1 cellular context compared by ENCODE assay signal in the genomic region with DNA sequence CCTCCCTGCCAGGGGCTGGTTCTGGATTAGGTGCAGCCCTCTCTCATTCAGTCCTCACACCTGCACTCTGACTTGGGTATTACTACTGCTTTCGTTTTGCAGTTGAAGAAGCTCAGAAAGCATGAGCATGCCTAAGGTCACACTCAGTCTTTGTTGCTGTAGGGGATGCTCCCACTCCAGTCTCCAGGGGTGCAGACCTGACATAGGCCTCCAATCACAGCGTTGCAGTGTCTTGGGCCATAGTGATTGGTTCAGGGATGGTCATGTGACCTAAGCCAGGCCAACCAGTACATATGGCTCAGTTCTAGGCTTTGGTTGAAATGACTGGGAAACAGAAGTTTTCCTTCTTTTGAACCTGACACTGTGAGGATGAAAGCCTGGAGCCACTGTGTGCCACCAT.
TF ChIP-seq lines count a peak whose summit lies in the region.

No MANE protein-coding gene starts in this region.

TF ChIP-seq in HCT116, 20 proteins besides CTCF, POLR2A, EP300 and RAD21 (continued from another document):
- TF ChIP-seq, protein P1, sequence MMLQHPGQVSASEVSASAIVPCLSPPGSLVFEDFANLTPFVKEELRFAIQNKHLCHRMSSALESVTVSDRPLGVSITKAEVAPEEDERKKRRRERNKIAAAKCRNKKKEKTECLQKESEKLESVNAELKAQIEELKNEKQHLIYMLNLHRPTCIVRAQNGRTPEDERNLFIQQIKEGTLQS (IDR thresholded peaks at IDR 0.05): no peak
- TF ChIP-seq TCF7L2 (IDR thresholded peaks at IDR 0.05; ENCODE audit: borderline replicate concordance, extremely low read depth, insufficient read depth, insufficient read length) (no peak), EZH2phosphoT487 (IDR thresholded peaks at IDR 0.05; ENCODE audit: borderline replicate concordance) (no peak), EGR1 (IDR thresholded peaks at IDR 0.05; ENCODE audit: low read depth) (no peak), SIN3A (IDR thresholded peaks at IDR 0.05; ENCODE audit: low read depth) (no peak), POLR2AphosphoS5 (IDR thresholded peaks at IDR 0.05; ENCODE audit: low read depth, low read length) (no peak), FOSL1 (IDR thresholded peaks at IDR 0.05; ENCODE audit: low read depth) (no peak), SP1 (IDR thresholded peaks at IDR 0.05; ENCODE audit: low read depth) (no peak), JUND (IDR thresholded peaks at IDR 0.05) (no peak)
- TF ChIP-seq, protein P2, sequence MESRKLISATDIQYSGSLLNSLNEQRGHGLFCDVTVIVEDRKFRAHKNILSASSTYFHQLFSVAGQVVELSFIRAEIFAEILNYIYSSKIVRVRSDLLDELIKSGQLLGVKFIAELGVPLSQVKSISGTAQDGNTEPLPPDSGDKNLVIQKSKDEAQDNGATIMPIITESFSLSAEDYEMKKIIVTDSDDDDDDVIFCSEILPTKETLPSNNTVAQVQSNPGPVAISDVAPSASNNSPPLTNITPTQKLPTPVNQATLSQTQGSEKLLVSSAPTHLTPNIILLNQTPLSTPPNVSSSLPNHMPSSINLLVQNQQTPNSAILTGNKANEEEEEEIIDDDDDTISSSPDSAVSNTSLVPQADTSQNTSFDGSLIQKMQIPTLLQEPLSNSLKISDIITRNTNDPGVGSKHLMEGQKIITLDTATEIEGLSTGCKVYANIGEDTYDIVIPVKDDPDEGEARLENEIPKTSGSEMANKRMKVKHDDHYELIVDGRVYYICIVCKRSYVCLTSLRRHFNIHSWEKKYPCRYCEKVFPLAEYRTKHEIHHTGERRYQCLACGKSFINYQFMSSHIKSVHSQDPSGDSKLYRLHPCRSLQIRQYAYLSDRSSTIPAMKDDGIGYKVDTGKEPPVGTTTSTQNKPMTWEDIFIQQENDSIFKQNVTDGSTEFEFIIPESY (IDR thresholded peaks at IDR 0.05; ENCODE audit: extremely low read depth, insufficient replicate concordance, low read length): no peak
- TF ChIP-seq, protein P3, sequence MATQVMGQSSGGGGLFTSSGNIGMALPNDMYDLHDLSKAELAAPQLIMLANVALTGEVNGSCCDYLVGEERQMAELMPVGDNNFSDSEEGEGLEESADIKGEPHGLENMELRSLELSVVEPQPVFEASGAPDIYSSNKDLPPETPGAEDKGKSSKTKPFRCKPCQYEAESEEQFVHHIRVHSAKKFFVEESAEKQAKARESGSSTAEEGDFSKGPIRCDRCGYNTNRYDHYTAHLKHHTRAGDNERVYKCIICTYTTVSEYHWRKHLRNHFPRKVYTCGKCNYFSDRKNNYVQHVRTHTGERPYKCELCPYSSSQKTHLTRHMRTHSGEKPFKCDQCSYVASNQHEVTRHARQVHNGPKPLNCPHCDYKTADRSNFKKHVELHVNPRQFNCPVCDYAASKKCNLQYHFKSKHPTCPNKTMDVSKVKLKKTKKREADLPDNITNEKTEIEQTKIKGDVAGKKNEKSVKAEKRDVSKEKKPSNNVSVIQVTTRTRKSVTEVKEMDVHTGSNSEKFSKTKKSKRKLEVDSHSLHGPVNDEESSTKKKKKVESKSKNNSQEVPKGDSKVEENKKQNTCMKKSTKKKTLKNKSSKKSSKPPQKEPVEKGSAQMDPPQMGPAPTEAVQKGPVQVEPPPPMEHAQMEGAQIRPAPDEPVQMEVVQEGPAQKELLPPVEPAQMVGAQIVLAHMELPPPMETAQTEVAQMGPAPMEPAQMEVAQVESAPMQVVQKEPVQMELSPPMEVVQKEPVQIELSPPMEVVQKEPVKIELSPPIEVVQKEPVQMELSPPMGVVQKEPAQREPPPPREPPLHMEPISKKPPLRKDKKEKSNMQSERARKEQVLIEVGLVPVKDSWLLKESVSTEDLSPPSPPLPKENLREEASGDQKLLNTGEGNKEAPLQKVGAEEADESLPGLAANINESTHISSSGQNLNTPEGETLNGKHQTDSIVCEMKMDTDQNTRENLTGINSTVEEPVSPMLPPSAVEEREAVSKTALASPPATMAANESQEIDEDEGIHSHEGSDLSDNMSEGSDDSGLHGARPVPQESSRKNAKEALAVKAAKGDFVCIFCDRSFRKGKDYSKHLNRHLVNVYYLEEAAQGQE (IDR thresholded peaks at IDR 0.05; ENCODE audit: low read depth): no peak
